In genomic region chr6:149834513-149835481, GRCh38 we compare ENCODE assay signal across 1 cellular context.
TF ChIP-seq lines count a peak whose summit lies in the region.

No MANE protein-coding gene starts in this region.

TF ChIP-seq in HepG2, 621 proteins besides CTCF, POLR2A, EP300 and RAD21 (continued from another document):
- TF ChIP-seq NFAT5 (CRISPR knock-in tag; IDR thresholded peaks at IDR 0.05) (no peak), SMARCE1 (IDR thresholded peaks at IDR 0.05; ENCODE audit: borderline replicate concordance) (no peak), ZNF232 (CRISPR knock-in tag; IDR thresholded peaks at IDR 0.05; ENCODE audit: borderline replicate concordance) (no peak), KAT8 (CRISPR knock-in tag; IDR thresholded peaks at IDR 0.05) (0 out of 2 replicates have a peak, but pooled peaks have one; percentile 21), RBFOX2 (IDR thresholded peaks at IDR 0.05; ENCODE audit: low read depth, low read length) (no peak), ZNF720 (CRISPR knock-in tag; IDR thresholded peaks at IDR 0.05) (no peak), KDM5B (CRISPR knock-in tag; IDR thresholded peaks at IDR 0.05; ENCODE audit: borderline replicate concordance) (no peak), CHD2 (IDR thresholded peaks at IDR 0.05; ENCODE audit: low read depth, low read length) (no peak), ZFP36 (IDR thresholded peaks at IDR 0.05; ENCODE audit: borderline replicate concordance, low read depth, low read length, partially characterized antibody) (no peak), TBX2 (CRISPR knock-in tag; IDR thresholded peaks at IDR 0.05; ENCODE audit: borderline replicate concordance) (no peak), ZNF639 (CRISPR knock-in tag; conservative IDR thresholded peaks at IDR 0.05) (no peak), RARA (CRISPR knock-in tag; IDR thresholded peaks at IDR 0.05) (no peak), ZNF136 (CRISPR knock-in tag; IDR thresholded peaks at IDR 0.05; ENCODE audit: low read depth) (no peak), U2AF2 (IDR thresholded peaks at IDR 0.05; ENCODE audit: low read depth, low read length) (no peak), DPF2 (CRISPR knock-in tag; IDR thresholded peaks at IDR 0.05; ENCODE audit: borderline replicate concordance, low read depth) (no peak), HIC2 (CRISPR knock-in tag; IDR thresholded peaks at IDR 0.05; ENCODE audit: low read depth) (no peak)
- TF ChIP-seq, protein P1, sequence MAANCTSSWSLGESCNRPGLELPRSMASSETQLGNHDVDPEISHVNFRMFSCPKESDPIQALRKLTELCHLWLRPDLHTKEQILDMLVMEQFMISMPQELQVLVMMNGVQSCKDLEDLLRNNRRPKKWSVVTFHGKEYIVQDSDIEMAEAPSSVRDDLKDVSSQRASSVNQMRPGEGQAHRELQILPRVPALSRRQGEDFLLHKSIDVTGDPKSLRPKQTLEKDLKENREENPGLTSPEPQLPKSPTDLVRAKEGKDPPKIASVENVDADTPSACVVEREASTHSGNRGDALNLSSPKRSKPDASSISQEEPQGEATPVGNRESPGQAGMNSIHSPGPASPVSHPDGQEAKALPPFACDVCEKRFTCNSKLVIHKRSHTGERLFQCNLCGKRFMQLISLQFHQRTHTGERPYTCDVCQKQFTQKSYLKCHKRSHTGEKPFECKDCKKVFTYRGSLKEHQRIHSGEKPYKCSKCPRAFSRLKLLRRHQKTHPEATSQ (CRISPR knock-in tag; IDR thresholded peaks at IDR 0.05; ENCODE audit: borderline replicate concordance): 0 out of 2 replicates have a peak, but pooled peaks have one; percentile 45
- TF ChIP-seq, protein P2, sequence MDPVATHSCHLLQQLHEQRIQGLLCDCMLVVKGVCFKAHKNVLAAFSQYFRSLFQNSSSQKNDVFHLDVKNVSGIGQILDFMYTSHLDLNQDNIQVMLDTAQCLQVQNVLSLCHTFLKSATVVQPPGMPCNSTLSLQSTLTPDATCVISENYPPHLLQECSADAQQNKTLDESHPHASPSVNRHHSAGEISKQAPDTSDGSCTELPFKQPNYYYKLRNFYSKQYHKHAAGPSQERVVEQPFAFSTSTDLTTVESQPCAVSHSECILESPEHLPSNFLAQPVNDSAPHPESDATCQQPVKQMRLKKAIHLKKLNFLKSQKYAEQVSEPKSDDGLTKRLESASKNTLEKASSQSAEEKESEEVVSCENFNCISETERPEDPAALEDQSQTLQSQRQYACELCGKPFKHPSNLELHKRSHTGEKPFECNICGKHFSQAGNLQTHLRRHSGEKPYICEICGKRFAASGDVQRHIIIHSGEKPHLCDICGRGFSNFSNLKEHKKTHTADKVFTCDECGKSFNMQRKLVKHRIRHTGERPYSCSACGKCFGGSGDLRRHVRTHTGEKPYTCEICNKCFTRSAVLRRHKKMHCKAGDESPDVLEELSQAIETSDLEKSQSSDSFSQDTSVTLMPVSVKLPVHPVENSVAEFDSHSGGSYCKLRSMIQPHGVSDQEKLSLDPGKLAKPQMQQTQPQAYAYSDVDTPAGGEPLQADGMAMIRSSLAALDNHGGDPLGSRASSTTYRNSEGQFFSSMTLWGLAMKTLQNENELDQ (CRISPR knock-in tag; IDR thresholded peaks at IDR 0.05; ENCODE audit: borderline replicate concordance): no peak
